In the genomic region with DNA sequence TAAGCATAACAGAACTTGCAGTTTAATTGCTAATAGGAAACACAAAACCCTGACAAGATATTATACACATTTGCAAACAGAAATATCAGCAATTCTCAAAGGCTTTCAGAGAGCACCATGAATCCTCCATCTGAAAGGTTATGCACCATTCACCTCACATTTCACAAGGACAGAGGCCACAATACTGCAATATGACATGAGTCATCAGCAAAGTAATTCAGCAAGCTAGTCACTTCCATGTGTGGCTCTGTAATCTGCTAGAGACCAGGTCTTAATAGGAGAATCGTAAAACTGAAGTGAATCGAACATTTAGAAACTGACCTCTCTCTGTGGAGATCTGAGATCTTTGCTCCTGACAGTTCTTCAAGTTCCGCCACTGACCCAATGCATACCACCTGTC, we compare ENCODE assay signal across 2 cellular contexts.
TF ChIP-seq lines count a peak whose summit lies in the region.

No MANE protein-coding gene starts in this region.

TF ChIP-seq in IMR-90, 13 proteins besides CTCF, POLR2A, EP300 and RAD21:
- TF ChIP-seq MAZ (IDR thresholded peaks at IDR 0.05; ENCODE audit: borderline replicate concordance, low read depth, low read length) (no peak), CEBPB (IDR thresholded peaks at IDR 0.05; ENCODE audit: low read depth, low read length) (peak; percentile 51; the same call in 1 of the 2 replicates)

TF ChIP-seq in HepG2, 621 proteins besides CTCF, POLR2A, EP300 and RAD21:
- TF ChIP-seq, protein P1, sequence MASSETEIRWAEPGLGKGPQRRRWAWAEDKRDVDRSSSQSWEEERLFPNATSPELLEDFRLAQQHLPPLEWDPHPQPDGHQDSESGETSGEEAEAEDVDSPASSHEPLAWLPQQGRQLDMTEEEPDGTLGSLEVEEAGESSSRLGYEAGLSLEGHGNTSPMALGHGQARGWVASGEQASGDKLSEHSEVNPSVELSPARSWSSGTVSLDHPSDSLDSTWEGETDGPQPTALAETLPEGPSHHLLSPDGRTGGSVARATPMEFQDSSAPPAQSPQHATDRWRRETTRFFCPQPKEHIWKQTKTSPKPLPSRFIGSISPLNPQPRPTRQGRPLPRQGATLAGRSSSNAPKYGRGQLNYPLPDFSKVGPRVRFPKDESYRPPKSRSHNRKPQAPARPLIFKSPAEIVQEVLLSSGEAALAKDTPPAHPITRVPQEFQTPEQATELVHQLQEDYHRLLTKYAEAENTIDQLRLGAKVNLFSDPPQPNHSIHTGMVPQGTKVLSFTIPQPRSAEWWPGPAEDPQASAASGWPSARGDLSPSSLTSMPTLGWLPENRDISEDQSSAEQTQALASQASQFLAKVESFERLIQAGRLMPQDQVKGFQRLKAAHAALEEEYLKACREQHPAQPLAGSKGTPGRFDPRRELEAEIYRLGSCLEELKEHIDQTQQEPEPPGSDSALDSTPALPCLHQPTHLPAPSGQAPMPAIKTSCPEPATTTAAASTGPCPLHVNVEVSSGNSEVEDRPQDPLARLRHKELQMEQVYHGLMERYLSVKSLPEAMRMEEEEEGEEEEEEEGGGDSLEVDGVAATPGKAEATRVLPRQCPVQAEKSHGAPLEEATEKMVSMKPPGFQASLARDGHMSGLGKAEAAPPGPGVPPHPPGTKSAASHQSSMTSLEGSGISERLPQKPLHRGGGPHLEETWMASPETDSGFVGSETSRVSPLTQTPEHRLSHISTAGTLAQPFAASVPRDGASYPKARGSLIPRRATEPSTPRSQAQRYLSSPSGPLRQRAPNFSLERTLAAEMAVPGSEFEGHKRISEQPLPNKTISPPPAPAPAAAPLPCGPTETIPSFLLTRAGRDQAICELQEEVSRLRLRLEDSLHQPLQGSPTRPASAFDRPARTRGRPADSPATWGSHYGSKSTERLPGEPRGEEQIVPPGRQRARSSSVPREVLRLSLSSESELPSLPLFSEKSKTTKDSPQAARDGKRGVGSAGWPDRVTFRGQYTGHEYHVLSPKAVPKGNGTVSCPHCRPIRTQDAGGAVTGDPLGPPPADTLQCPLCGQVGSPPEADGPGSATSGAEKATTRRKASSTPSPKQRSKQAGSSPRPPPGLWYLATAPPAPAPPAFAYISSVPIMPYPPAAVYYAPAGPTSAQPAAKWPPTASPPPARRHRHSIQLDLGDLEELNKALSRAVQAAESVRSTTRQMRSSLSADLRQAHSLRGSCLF (CRISPR knock-in tag; IDR thresholded peaks at IDR 0.05; ENCODE audit: borderline replicate concordance): no peak
- TF ChIP-seq, protein P2, sequence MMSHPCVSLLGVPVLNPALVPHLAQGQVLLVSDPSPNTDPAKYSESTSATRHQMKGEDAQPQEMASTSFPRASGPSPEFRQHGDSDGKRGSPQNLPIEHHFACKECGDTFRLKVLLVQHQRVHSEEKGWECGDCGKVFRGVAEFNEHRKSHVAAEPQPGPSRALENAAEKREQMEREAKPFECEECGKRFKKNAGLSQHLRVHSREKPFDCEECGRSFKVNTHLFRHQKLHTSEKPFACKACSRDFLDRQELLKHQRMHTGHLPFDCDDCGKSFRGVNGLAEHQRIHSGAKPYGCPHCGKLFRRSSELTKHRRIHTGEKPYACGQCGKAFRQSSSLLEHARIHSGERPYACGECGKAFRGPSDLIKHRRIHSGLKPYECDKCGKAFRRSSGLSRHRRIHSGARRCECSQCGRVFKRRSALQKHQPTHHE (CRISPR knock-in tag; IDR thresholded peaks at IDR 0.05; ENCODE audit: borderline replicate concordance): no peak
- TF ChIP-seq, protein P3, sequence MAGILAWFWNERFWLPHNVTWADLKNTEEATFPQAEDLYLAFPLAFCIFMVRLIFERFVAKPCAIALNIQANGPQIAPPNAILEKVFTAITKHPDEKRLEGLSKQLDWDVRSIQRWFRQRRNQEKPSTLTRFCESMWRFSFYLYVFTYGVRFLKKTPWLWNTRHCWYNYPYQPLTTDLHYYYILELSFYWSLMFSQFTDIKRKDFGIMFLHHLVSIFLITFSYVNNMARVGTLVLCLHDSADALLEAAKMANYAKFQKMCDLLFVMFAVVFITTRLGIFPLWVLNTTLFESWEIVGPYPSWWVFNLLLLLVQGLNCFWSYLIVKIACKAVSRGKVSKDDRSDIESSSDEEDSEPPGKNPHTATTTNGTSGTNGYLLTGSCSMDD (CRISPR knock-in tag; IDR thresholded peaks at IDR 0.05): no peak
- TF ChIP-seq ATRX (CRISPR knock-in tag; IDR thresholded peaks at IDR 0.05; ENCODE audit: borderline replicate concordance) (no peak), ZNF17 (CRISPR knock-in tag; IDR thresholded peaks at IDR 0.05) (no peak), NR2F2 (IDR thresholded peaks at IDR 0.05; ENCODE audit: borderline replicate concordance, low read depth) (no peak), ZSCAN22 (CRISPR knock-in tag; IDR thresholded peaks at IDR 0.05) (no peak), RBFOX2 (IDR thresholded peaks at IDR 0.05; ENCODE audit: low read depth, low read length) (peak; percentile 36; the same call in 1 of the 2 replicates)
